Comparison of ENCODE assay signal across 1 cellular context in genomic region chr1:84506002-84506728, GRCh38.
A peak's percentile ranks its signal among the peaks of the same experiment; 100 is the strongest.
TF ChIP-seq lines count a peak whose summit lies in the region.

Gene GNG5, minus strand, starts transcription at chr1:84506581. Its CDS starts 490 bp downstream, at chr1:84506091.
Gene SPATA1, plus strand, starts transcription at chr1:84506386. Its CDS starts 9,974 bp downstream, at chr1:84516360.

TF ChIP-seq in HEK293, 187 proteins besides CTCF, POLR2A, EP300 and RAD21 (continued from another document and continues in another):
- TF ChIP-seq PRDM10 (tag by site-specific recombination; IDR thresholded peaks at IDR 0.05), result peak; percentile 87
- peak; percentile 78; the same call in 1 of the 2 replicates for TF ChIP-seq PRDM4 (tag by site-specific recombination; IDR thresholded peaks at IDR 0.05)
- no peak for TF ChIP-seq ZNF777 (tag by site-specific recombination; IDR thresholded peaks at IDR 0.05; ENCODE audit: borderline replicate concordance)
- TF ChIP-seq ZNF112 (tag by site-specific recombination; IDR thresholded peaks at IDR 0.05), result no peak
- peak; percentile 51; the same call in 1 of the 2 replicates for TF ChIP-seq ZBTB21 (tag by site-specific recombination; IDR thresholded peaks at IDR 0.05)
- peak; percentile 16; the same call in 1 of the 2 replicates for TF ChIP-seq ZNF10 (tag by site-specific recombination; IDR thresholded peaks at IDR 0.05)
- TF ChIP-seq KLF7 (tag by site-specific recombination; IDR thresholded peaks at IDR 0.05; ENCODE audit: borderline replicate concordance), result 0 out of 2 replicates have a peak, but pooled peaks have one; percentile 55
- TF ChIP-seq GLI4 (tag by site-specific recombination; IDR thresholded peaks at IDR 0.05), result no peak
- peak; percentile 86; the same call in 1 of the 2 replicates for TF ChIP-seq BCL11A (tag by site-specific recombination; IDR thresholded peaks at IDR 0.05; ENCODE audit: low read depth)
- TF ChIP-seq YY2 (tag by site-specific recombination; IDR thresholded peaks at IDR 0.05), result no peak
- 0 out of 2 replicates have a peak, but pooled peaks have one; percentile 48 for TF ChIP-seq INSM2 (tag by site-specific recombination; IDR thresholded peaks at IDR 0.05)
- TF ChIP-seq ZSCAN23 (tag by site-specific recombination; IDR thresholded peaks at IDR 0.05), result 0 out of 2 replicates have a peak, but pooled peaks have one; percentile 26
- TF ChIP-seq KLF1 (tag by site-specific recombination; IDR thresholded peaks at IDR 0.05), result peak; percentile 85
- no peak for TF ChIP-seq ZNF37A (tag by site-specific recombination; IDR thresholded peaks at IDR 0.05)
- no peak for TF ChIP-seq ZNF221 (tag by site-specific recombination; IDR thresholded peaks at IDR 0.05; ENCODE audit: borderline replicate concordance)
- peak; percentile 93 for TF ChIP-seq ZBTB26 (tag by site-specific recombination; optimal IDR thresholded peaks at IDR 0.05)
- peak; percentile 91 for TF ChIP-seq SP3 (tag by site-specific recombination; IDR thresholded peaks at IDR 0.05)
- peak; percentile 39; the same call in 1 of the 2 replicates for TF ChIP-seq ZNF341 (tag by site-specific recombination; IDR thresholded peaks at IDR 0.05; ENCODE audit: low read depth)
- TF ChIP-seq IKZF3 (tag by site-specific recombination; IDR thresholded peaks at IDR 0.05), result peak; percentile 90
- TF ChIP-seq FEZF1 (tag by site-specific recombination; IDR thresholded peaks at IDR 0.05), result no peak
- 0 out of 2 replicates have a peak, but pooled peaks have one; percentile 21 for TF ChIP-seq ZIC2 (tag by site-specific recombination; IDR thresholded peaks at IDR 0.05)
- peak; percentile 96 for TF ChIP-seq ZNF398 (tag by site-specific recombination; IDR thresholded peaks at IDR 0.05)
- TF ChIP-seq ZNF335 (tag by site-specific recombination; conservative IDR thresholded peaks at IDR 0.05), result peak; percentile 96
- peak; percentile 66 for TF ChIP-seq ZNF639 (tag by site-specific recombination; IDR thresholded peaks at IDR 0.05)
- TF ChIP-seq ZNF555 (tag by site-specific recombination; conservative IDR thresholded peaks at IDR 0.05), result no peak
- TF ChIP-seq ZBTB20 (tag by site-specific recombination; IDR thresholded peaks at IDR 0.05), result peak; percentile 88
- no peak for TF ChIP-seq ZNF26 (tag by site-specific recombination; IDR thresholded peaks at IDR 0.05)
- no peak for TF ChIP-seq ZNF623 (tag by site-specific recombination; IDR thresholded peaks at IDR 0.05)
- peak; percentile 78 for TF ChIP-seq ZXDB (tag by site-specific recombination; IDR thresholded peaks at IDR 0.05)
- peak; percentile 71; the same call in 1 of the 2 replicates for TF ChIP-seq ZNF501 (tag by site-specific recombination; IDR thresholded peaks at IDR 0.05)
- peak; percentile 96 for TF ChIP-seq KLF9 (tag by site-specific recombination; IDR thresholded peaks at IDR 0.05; ENCODE audit: low read depth)
- TF ChIP-seq SCRT2 (tag by site-specific recombination; IDR thresholded peaks at IDR 0.05), result peak; percentile 77
- TF ChIP-seq ZNF580 (tag by site-specific recombination; IDR thresholded peaks at IDR 0.05), result no peak
- peak; percentile 96 for TF ChIP-seq KLF8 (tag by site-specific recombination; IDR thresholded peaks at IDR 0.05)
- no peak for TF ChIP-seq ZNF138 (tag by site-specific recombination; IDR thresholded peaks at IDR 0.05; ENCODE audit: borderline replicate concordance)
- peak; percentile 86 for TF ChIP-seq KLF17 (tag by site-specific recombination; IDR thresholded peaks at IDR 0.05)
- no peak for TF ChIP-seq ZNF701 (tag by site-specific recombination; IDR thresholded peaks at IDR 0.05)
- no peak for TF ChIP-seq ZNF416 (tag by site-specific recombination; IDR thresholded peaks at IDR 0.05)
- peak; percentile 82 for TF ChIP-seq GLIS1 (tag by site-specific recombination; IDR thresholded peaks at IDR 0.05)
- 0 out of 2 replicates have a peak, but pooled peaks have one; percentile 13 for TF ChIP-seq ZNF768 (tag by site-specific recombination; IDR thresholded peaks at IDR 0.05)
- no peak for TF ChIP-seq TRIM28 (IDR thresholded peaks at IDR 0.05; ENCODE audit: borderline replicate concordance, low read length)
- no peak for TF ChIP-seq ZNF571 (tag by site-specific recombination; IDR thresholded peaks at IDR 0.05)
- TF ChIP-seq ZNF404 (tag by site-specific recombination; IDR thresholded peaks at IDR 0.05), result no peak
- TF ChIP-seq ZNF133 (tag by site-specific recombination; IDR thresholded peaks at IDR 0.05), result no peak
- TF ChIP-seq ZNF621 (tag by site-specific recombination; IDR thresholded peaks at IDR 0.05), result no peak
- TF ChIP-seq ZNF266 (tag by site-specific recombination; IDR thresholded peaks at IDR 0.05; ENCODE audit: low read depth), result no peak
- no peak for TF ChIP-seq SETDB1 (IDR thresholded peaks at IDR 0.05; ENCODE audit: insufficient read length, low read length)
